Comparison of ENCODE assay signal across 34 cellular contexts in the genomic region with DNA sequence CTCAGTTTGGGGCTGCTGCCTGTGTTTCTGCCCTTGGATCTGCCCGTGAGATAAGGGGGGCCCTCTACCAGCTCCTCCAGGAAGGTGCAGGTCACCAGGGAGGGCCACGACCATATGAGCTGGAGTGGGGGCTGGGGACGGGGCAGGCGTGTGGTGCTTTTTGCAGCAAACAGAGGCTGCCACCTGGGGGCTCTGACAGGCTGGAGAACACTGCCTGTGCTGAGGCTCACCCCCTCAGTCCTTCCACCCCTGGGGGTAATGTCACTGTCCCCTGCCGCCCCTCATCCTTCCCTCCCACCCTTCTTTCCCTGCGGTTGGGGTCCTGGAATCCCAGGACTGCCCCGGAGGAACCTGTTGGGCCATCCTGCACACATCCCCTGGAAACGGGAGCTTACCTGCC. TPM values are rescaled to one million over a fixed set of nuclear protein-coding genes. Genes with fewer than 3 reads are reported as not detected.
DNase-seq lines count a peak whose midpoint lies in the region; ATAC-seq, FAIRE-seq and TF ChIP-seq lines count a peak whose summit lies in the region.
"Had no signal": no experiment of that assay in that cellular context is flagged by ENCODE, and none has a peak within 500 bp of the region (broad histone marks: within the 10 kb centered on the region; RNA-seq: fewer than 3 reads in every experiment).

No MANE protein-coding gene starts in this region.

- ATAC-seq in stimulated activated memory B cell treated with anti-CD40 and anti-IgM and Interleukin-4, amounts not matched to agents 10 μg/mL and 1 μg/mL and 100 μg/mL, for 72 hours = no peak
- no peak for ATAC-seq in HG03460 (IDR thresholded peaks at IDR 0.05; ENCODE audit: unreplicated experiment)
- ATAC-seq in GM21515 (IDR thresholded peaks at IDR 0.05; ENCODE audit: unreplicated experiment) = no peak
- ATAC-seq: left ventricle myocardium superior had no signal

- peaks cover 70% of the 10 kb centered on the region for H3K4me1 Mint-ChIP-seq in stimulated activated memory B cell treated with anti-CD40 and anti-IgM and Interleukin-4, amounts not matched to agents 10 μg/mL and 1 μg/mL and 100 μg/mL, for 72 hours

- no peak overlapping the region for H2AFZ ChIP-seq in Karpas-422 (ENCODE audit: low read length)

- H3K4me2 ChIP-seq in Karpas-422 (ENCODE audit: low read depth, low read length, poor library complexity, severe bottlenecking) = peak overlapping the region; percentile 95

- DNase-seq in GM10266 (ENCODE audit: extremely low spot score) (peak; percentile 31), Karpas-422 (peak; percentile 66), cerebellum (ENCODE audit: low spot score) (peak; percentile 2), frontal cortex (ENCODE audit: low spot score in 2 of 2) (no peak)
- DNase-seq: activated CD4-positive, alpha-beta T cell treated with anti-CD3 and anti-CD28 coated beads for 48 hours; activated effector memory CD4-positive, alpha-beta T cell treated with anti-CD3 and anti-CD28 coated beads, Interleukin-2, amount 50 U/mL, for 16 hours; activated naive CD8-positive, alpha-beta T cell treated with anti-CD3 and anti-CD28 coated beads for 36 hours; anterior cingulate cortex; C1 segment of cervical spinal cord; Calu3; DND-41; left ventricle myocardium superior; NCI-H1092 treated with DMSO at 0.1 percent for 48 hours; NCI-H187; NCI-H2171; NCI-H82; OCI-M1; stimulated activated CD4-positive, alpha-beta T cell treated with anti-CD3 and anti-CD28 coated beads, Interleukin-4, amount 100 ng/mL, for 4 hours; substantia nigra; T1000 had no signal

- peaks cover 8% of the 10 kb centered on the region; the same call in 1 of the 2 replicates for H3K79me2 ChIP-seq in Karpas-422 (ENCODE audit: low read length)

- no peaks in the 10 kb centered on the region for H3K27me3 Mint-ChIP-seq in stimulated activated memory B cell treated with anti-CD40 and anti-IgM and Interleukin-4, amounts not matched to agents 10 μg/mL and 1 μg/mL and 100 μg/mL, for 72 hours

- H3K9me3 ChIP-seq in Karpas-422 (ENCODE audit: low read length) = peaks cover 5% of the 10 kb centered on the region; the same call in 1 of the 2 replicates
- H3K9me3 ChIP-seq: HAP-1 had no signal

- peaks cover 29% of the 10 kb centered on the region for H3K36me3 ChIP-seq in Karpas-422 (ENCODE audit: insufficient read depth, low read length)
- H3K36me3 ChIP-seq: HAP-1 had no signal

- FAIRE-seq in frontal cortex (lab: Jason Lieb, UNC) = no peak
- FAIRE-seq: bronchial epithelial cell, colon had no signal

- H4K20me1 ChIP-seq in Karpas-422 (ENCODE audit: insufficient read depth, low read depth, low read length) = peaks cover 34% of the 10 kb centered on the region; the same call in 1 of the 2 replicates

- peak overlapping the region; percentile 97 for H3K27ac ChIP-seq in Karpas-422 (ENCODE audit: low read length)
- H3K27ac ChIP-seq: epithelial cell of prostate, RWPE1, VCaP had no signal

- H3K27ac Mint-ChIP-seq in stimulated activated memory B cell treated with anti-CD40 and anti-IgM and Interleukin-4, amounts not matched to agents 10 μg/mL and 1 μg/mL and 100 μg/mL, for 72 hours = peak overlapping the region; percentile 86
- H3K27ac Mint-ChIP-seq: activated naive CD8-positive, alpha-beta T cell treated with anti-CD3 and anti-CD28 coated beads for 36 hours; mesothelial cell of epicardium had no signal

- peaks cover 10% of the 10 kb centered on the region for H3K36me3 Mint-ChIP-seq in stimulated activated memory B cell treated with anti-CD40 and anti-IgM and Interleukin-4, amounts not matched to agents 10 μg/mL and 1 μg/mL and 100 μg/mL, for 72 hours
- H3K36me3 Mint-ChIP-seq: activated naive CD8-positive, alpha-beta T cell treated with anti-CD3 and anti-CD28 coated beads for 36 hours; mesothelial cell of epicardium had no signal

- peak; percentile 11 for TF ChIP-seq CTCF in GM10266 (IDR thresholded peaks at IDR 0.05; ENCODE audit: control insufficient read depth, insufficient read depth, low read depth, missing control alignments)

- H3K9me2 ChIP-seq in Karpas-422 (replicated peaks; ENCODE audit: insufficient read depth, low read length) = no peaks in the 10 kb centered on the region

- H3K9ac ChIP-seq in Karpas-422 (ENCODE audit: low read length) = peak overlapping the region; percentile 95

- H3K27me3 ChIP-seq in Karpas-422 (ENCODE audit: low read length) = no peaks in the 10 kb centered on the region

- no peak overlapping the region for H3K4me3 Mint-ChIP-seq in stimulated activated memory B cell treated with anti-CD40 and anti-IgM and Interleukin-4, amounts not matched to agents 10 μg/mL and 1 μg/mL and 100 μg/mL, for 72 hours
- H3K4me3 Mint-ChIP-seq: activated naive CD8-positive, alpha-beta T cell treated with anti-CD3 and anti-CD28 coated beads for 36 hours; mesothelial cell of epicardium had no signal

- H3K9me3 Mint-ChIP-seq in stimulated activated memory B cell treated with anti-CD40 and anti-IgM and Interleukin-4, amounts not matched to agents 10 μg/mL and 1 μg/mL and 100 μg/mL, for 72 hours = no peaks in the 10 kb centered on the region

- H3K4me3 ChIP-seq in Karpas-422 (ENCODE audit: low read length) = no peak overlapping the region; the same call in 1 of the 2 replicates
- H3K4me3 ChIP-seq: HAP-1 had no signal

- H3K4me1 ChIP-seq in Karpas-422 (ENCODE audit: low read length) = peaks cover 54% of the 10 kb centered on the region

RNA-seq across cellular contexts. Expression of gene PLD4, which starts 3.2 kb away (rescaled TPM):
- 146 and 265 TPM in 2 replicates for total RNA-seq in Karpas-422 (2014; rRNA removed; shearing (Covaris generic); ENCODE audit: low replicate concordance)
- total RNA-seq in cerebellum (3.9 TPM), frontal cortex (3.7 TPM)
- total RNA-seq: activated naive CD8-positive, alpha-beta T cell treated with anti-CD3 and anti-CD28 coated beads for 36 hours; bronchial epithelial cell; HT-29; M059J; NCI-H460; SK-MEL-5 had no signal

RNA-seq across cellular contexts. Expression of gene AHNAK2, which starts 50.3 kb away (rescaled TPM):
- total RNA-seq in Karpas-422 (2014; rRNA removed; shearing (Covaris generic); ENCODE audit: low replicate concordance) = under 0.01 TPM in 1 of 2 replicates, not detected in the other
- total RNA-seq in cerebellum (10.6 TPM), frontal cortex (20.0 TPM)

RNA-seq across cellular contexts. Expression of gene CLBA1, which starts 57.7 kb away (rescaled TPM):
- total RNA-seq in Karpas-422 (2014; rRNA removed; shearing (Covaris generic); ENCODE audit: low replicate concordance) = 9.4 and 14.5 TPM in 2 replicates
- total RNA-seq in cerebellum = 7.5 TPM
- total RNA-seq in frontal cortex = 13.0 TPM

Comparison
In these comparisons a context has a peak if more than half of its experiments do, and no peak if none do; other contexts are left out.
1. DNase-seq: peak in GM10266 (single experiment), Karpas-422 (single experiment) and cerebellum (single experiment); none in frontal cortex (0 of 2).
2. RNA of gene PLD4, which starts 3.2 kb away (total RNA-seq): 146 to 265 TPM in Karpas-422; 3.9 TPM in cerebellum (single experiment) and 3.7 TPM in frontal cortex (single experiment); every median in the first group is over 10 times any median in the second.
3. RNA of gene AHNAK2, which starts 50.3 kb away (total RNA-seq): 20.0 TPM in frontal cortex (single experiment) and 10.6 TPM in cerebellum (single experiment); under 0.01 TPM in Karpas-422; every median in the first group is over 10 times any median in the second.